ENCODE assay signal across 1 cellular context in genomic region chr1:246930830-246931548, GRCh38.
TF ChIP-seq lines count a peak whose summit lies in the region.

No MANE protein-coding gene starts in this region.

TF ChIP-seq in K562, 482 proteins besides CTCF, POLR2A, EP300 and RAD21 (continued from another document):
- TF ChIP-seq ZNF609 (CRISPR knock-in tag; IDR thresholded peaks at IDR 0.05; ENCODE audit: borderline replicate concordance) (no peak), CC2D1A (IDR thresholded peaks at IDR 0.05) (0 out of 2 replicates have a peak, but pooled peaks have one; percentile 48), ZBTB40 (IDR thresholded peaks at IDR 0.05) (peak; percentile 36), ZBTB40 (CRISPR knock-in tag; IDR thresholded peaks at IDR 0.05) (peak; percentile 43; the same call in 1 of the 2 replicates), CHD1 (IDR thresholded peaks at IDR 0.05; ENCODE audit: low read length) (no peak), RBFOX2 (IDR thresholded peaks at IDR 0.05; ENCODE audit: low read depth, low read length) (peak; percentile 41), NFYB (IDR thresholded peaks at IDR 0.05; ENCODE audit: extremely low read depth, insufficient read length) (no peak), RNF219 (CRISPR knock-in tag; IDR thresholded peaks at IDR 0.05) (no peak), ZNF766 (CRISPR knock-in tag; conservative IDR thresholded peaks at IDR 0.05) (peak; percentile 40; the same call in 1 of the 2 replicates), ZNF511 (CRISPR knock-in tag; IDR thresholded peaks at IDR 0.05) (peak; percentile 52; the same call in 1 of the 2 replicates), ZNF232 (CRISPR knock-in tag; IDR thresholded peaks at IDR 0.05) (0 out of 2 replicates have a peak, but pooled peaks have one; percentile 33), KDM2B (CRISPR knock-in tag; IDR thresholded peaks at IDR 0.05) (peak; percentile 91), MLX (CRISPR knock-in tag; conservative IDR thresholded peaks at IDR 0.05) (no peak), ZBTB5 (IDR thresholded peaks at IDR 0.05) (no peak), PRMT5 (CRISPR knock-in tag; IDR thresholded peaks at IDR 0.05) (0 out of 2 replicates have a peak, but pooled peaks have one; percentile 83), CAMTA2 (CRISPR knock-in tag; conservative IDR thresholded peaks at IDR 0.05) (peak; percentile 76; the same call in 1 of the 2 replicates), NFXL1 (CRISPR knock-in tag; IDR thresholded peaks at IDR 0.05) (no peak), KAT8 (IDR thresholded peaks at IDR 0.05; ENCODE audit: low read depth) (no peak), POLR2H (tag; IDR thresholded peaks at IDR 0.05; ENCODE audit: low read depth) (0 out of 2 replicates have a peak, but pooled peaks have one; percentile 7), SMARCA5 (IDR thresholded peaks at IDR 0.05) (no peak), NR2F6 (CRISPR knock-in tag; IDR thresholded peaks at IDR 0.05) (no peak)
